Comparison of ENCODE assay signal across 9 cellular contexts in genomic region chr3:9404680-9405079, GRCh38. TPM values are rescaled to one million over a fixed set of nuclear protein-coding genes. Genes with fewer than 3 reads are reported as not detected.
DNase-seq lines count a peak whose midpoint lies in the region; ATAC-seq and TF ChIP-seq lines count a peak whose summit lies in the region.
"Had no signal": no experiment of that assay in that cellular context is flagged by ENCODE, and none has a peak within 500 bp of the region (broad histone marks: within the 10 kb centered on the region; RNA-seq: fewer than 3 reads in every experiment).

No MANE protein-coding gene starts in this region.

- 0 out of 2 replicates have a peak overlapping the region, but pooled peaks have one; percentile 22 for H3K9ac ChIP-seq in Karpas-422 (ENCODE audit: low read length)

- in situ Hi-C loops in G401 (cut with HindIII; ENCODE audit: low sequenced_read_pairs) = no loop called here

- DNase-seq in G401 (ENCODE audit: low spot score) (peak; percentile 46), Karpas-422 (no peak), MCF 10A (ENCODE audit: unreplicated experiment) (no peak), nephron progenitor cell (no peak), kidney tubule cell (ENCODE audit: low spot score) (no peak)
- DNase-seq in stimulated activated CD4-positive, alpha-beta T cell treated with anti-CD3 and anti-CD28 coated beads, Interleukin-12 subunit alpha, Interleukin-12 subunit beta, amount 100 ng/mL, for 4 hours = no peak
- no peak for DNase-seq in NK-92 treated with Interleukin-12 subunit alpha and Interleukin-12 subunit beta, amount 100 ng/mL, for 24 hours (lab: John Stamatoyannopoulos, UW)
- DNase-seq: activated CD8-positive, alpha-beta memory T cell treated with anti-CD3 and anti-CD28 coated beads, Interleukin-2, amount 50 U/mL, for 4 hours had no signal

- H3K79me2 ChIP-seq in Karpas-422 (ENCODE audit: low read length) = peaks cover 100% of the 10 kb centered on the region

- H3K27ac Mint-ChIP-seq in MCF 10A (ENCODE audit: low read depth, unreplicated experiment) (peak overlapping the region; percentile 25), nephron progenitor cell (no peak overlapping the region)

- peak overlapping the region; percentile 94 for H3K4me2 ChIP-seq in Karpas-422 (ENCODE audit: low read depth, low read length, poor library complexity, severe bottlenecking)

- H3K4me1 ChIP-seq in Karpas-422 (ENCODE audit: low read length) = peaks cover 98% of the 10 kb centered on the region

- H3K27me3 Mint-ChIP-seq in MCF 10A (ENCODE audit: insufficient read depth, unreplicated experiment) (no peaks in the 10 kb centered on the region), nephron progenitor cell (ENCODE audit: low read depth, poor library complexity) (no peaks in the 10 kb centered on the region)

- H3K9me2 ChIP-seq in Karpas-422 (replicated peaks; ENCODE audit: insufficient read depth, low read length) = no peaks in the 10 kb centered on the region

- peaks cover 9% of the 10 kb centered on the region for H3K36me3 Mint-ChIP-seq in MCF 10A (ENCODE audit: insufficient read depth, unreplicated experiment)
- peaks cover 51% of the 10 kb centered on the region for H3K36me3 Mint-ChIP-seq in nephron progenitor cell (ENCODE audit: low read depth)

- H3K4me3 Mint-ChIP-seq in MCF 10A (ENCODE audit: unreplicated experiment) (peak overlapping the region; percentile 13), nephron progenitor cell (peak overlapping the region; percentile 44)

- peaks cover 80% of the 10 kb centered on the region for H4K20me1 ChIP-seq in Karpas-422 (ENCODE audit: insufficient read depth, low read depth, low read length)

- peaks cover 4% of the 10 kb centered on the region; the same call in 1 of the 2 replicates for H3K36me3 ChIP-seq in Karpas-422 (ENCODE audit: insufficient read depth, low read length)

- H3K4me1 Mint-ChIP-seq in MCF 10A (ENCODE audit: insufficient read depth, unreplicated experiment) = peaks cover 50% of the 10 kb centered on the region
- peaks cover 58% of the 10 kb centered on the region for H3K4me1 Mint-ChIP-seq in nephron progenitor cell

- CTCF ChIA-PET in MCF 10A (lab: Yijun Ruan, JAX) = interaction anchor here (0.6 to 1.3 kb wide), 5 partner anchors 11 to 787 kb away, joined by 3 to 4 read pairs (median 3); no protein-coding TSS in a partner anchor

- H3K27me3 ChIP-seq in Karpas-422 (ENCODE audit: low read length) = no peaks in the 10 kb centered on the region

- intact Hi-C loops in MCF 10A (cut with micrococcal nuclease) = no loop called here

- no peak overlapping the region for H3K4me3 ChIP-seq in Karpas-422 (ENCODE audit: low read length)

- no peak overlapping the region for H2AFZ ChIP-seq in Karpas-422 (ENCODE audit: low read length)

- TF ChIP-seq CTCF in MCF 10A (IDR thresholded peaks at IDR 0.05; ENCODE audit: unreplicated experiment) (peak; percentile 10), nephron progenitor cell (IDR thresholded peaks at IDR 0.05) (no peak)

- no TSS peak for BruUV-seq in MCF 10A (replicated peaks; lab: Mats Ljungman, UMichigan)

- ATAC-seq in GM21381 (IDR thresholded peaks at IDR 0.05; ENCODE audit: unreplicated experiment) = no peak

- 0 out of 2 replicates have a peak overlapping the region, but pooled peaks have one; percentile 22 for H3K27ac ChIP-seq in Karpas-422 (ENCODE audit: low read length)

- no peaks in the 10 kb centered on the region for H3K9me3 ChIP-seq in Karpas-422 (ENCODE audit: low read length)

- H3K9me3 Mint-ChIP-seq in MCF 10A (ENCODE audit: unreplicated experiment) (peaks cover 6% of the 10 kb centered on the region), nephron progenitor cell (peaks cover 43% of the 10 kb centered on the region)

- POLR2A ChIA-PET in MCF 10A (lab: Yijun Ruan, JAX) = interaction anchor here (1.4 to 4.1 kb wide), 5 partner anchors 10 to 41 kb away, joined by 6 to 67 read pairs (median 15); partner anchors contain the start of gene THUMPD3

RNA-seq across cellular contexts. Expression of gene SETD5, which starts 7.3 kb away (rescaled TPM):
- 35.4 and 60.6 TPM in 2 replicates for total RNA-seq in G401 (2014; rRNA removed; shearing (Covaris generic))
- total RNA-seq in Karpas-422 (2014; rRNA removed; shearing (Covaris generic); ENCODE audit: low replicate concordance) = 72.4 and 111 TPM in 2 replicates
- total RNA-seq in MCF 10A (2022) = 149 TPM in 2 replicates

RNA-seq across cellular contexts. Expression of gene THUMPD3, which starts 41.8 kb away (rescaled TPM):
- 27.5 and 32.0 TPM in 2 replicates for total RNA-seq in G401 (2014; rRNA removed; shearing (Covaris generic))
- 28.2 and 50.4 TPM in 2 replicates for total RNA-seq in Karpas-422 (2014; rRNA removed; shearing (Covaris generic); ENCODE audit: low replicate concordance)
- 53.4 and 63.0 TPM in 2 replicates for total RNA-seq in MCF 10A (2022)
